19 cellular contexts compared by ENCODE assay signal in genomic region chr21:35005825-35006224, GRCh38. TPM values are rescaled to one million over a fixed set of nuclear protein-coding genes. Genes with fewer than 3 reads are reported as not detected.
A peak's percentile ranks its signal among the peaks of the same experiment; 100 is the strongest.
DNase-seq lines count a peak whose midpoint lies in the region; ATAC-seq, FAIRE-seq and TF ChIP-seq lines count a peak whose summit lies in the region.
"Had no signal": no experiment of that assay in that cellular context is flagged by ENCODE, and none has a peak within 500 bp of the region (broad histone marks: within the 10 kb centered on the region; RNA-seq: fewer than 3 reads in every experiment).

No MANE protein-coding gene starts in this region.

- no peak for DNase-seq in activated CD4-positive, alpha-beta T cell treated with anti-CD3 and anti-CD28 coated beads for 36 hours
- no peak for DNase-seq in activated CD4-positive, alpha-beta T cell treated with anti-CD3 and anti-CD28 coated beads, Interleukin-2, amount 50 U/mL, for 48 hours
- DNase-seq in CD4-positive, alpha-beta memory T cell: no peak
- DNase-seq in astrocyte (ENCODE audit: low read depth) (no peak), SIG-M5 (lab: John Stamatoyannopoulos, UW) (no peak), NCI-H2227 treated with DMSO at 0.1 percent for 48 hours (lab: John Stamatoyannopoulos, UW) (no peak)
- DNase-seq in naive thymus-derived CD4-positive, alpha-beta T cell: no peak
- DNase-seq: C1 segment of cervical spinal cord, COR-L47, EL, GOT3, KG1, MG63, NCI-H1105, NCI-H1694 treated with DMSO at 0.1 percent for 48 hours, NCI-H2107, NCI-H748 treated with DMSO at 0.1 percent for 48 hours had no signal

- peaks cover 93% of the 10 kb centered on the region for H3K4me1 Mint-ChIP-seq in activated CD4-positive, alpha-beta T cell treated with anti-CD3 and anti-CD28 coated beads for 36 hours
- peaks cover 74 to 97% (median 85%) of the 10 kb centered on the region in 4 donors for H3K4me1 Mint-ChIP-seq in CD4-positive, alpha-beta memory T cell
- peaks cover 28% of the 10 kb centered on the region for H3K4me1 Mint-ChIP-seq in astrocyte (ENCODE audit: low read depth, unreplicated experiment)
- peaks cover 60 to 99% (median 98%) of the 10 kb centered on the region in 7 donors for H3K4me1 Mint-ChIP-seq in naive thymus-derived CD4-positive, alpha-beta T cell

- H3K9me3 ChIP-seq in CD4-positive, alpha-beta memory T cell (ENCODE audit: control insufficient read depth in 1 of 2, low read length in 2 of 2): no peaks in the 10 kb centered on the region
- H3K9me3 ChIP-seq in astrocyte (ENCODE audit: insufficient read depth, low read depth, low read length): no peaks in the 10 kb centered on the region
- H3K9me3 ChIP-seq in naive thymus-derived CD4-positive, alpha-beta T cell (ENCODE audit: control insufficient read depth in 2 of 3, low read length in 3 of 3): no peaks in the 10 kb centered on the region
- H3K9me3 ChIP-seq: MG63 had no signal

- FAIRE-seq in astrocyte (lab: Jason Lieb, UNC): no peak

- H3K79me2 ChIP-seq in astrocyte (ENCODE audit: insufficient read depth, low read length): peaks cover 7% of the 10 kb centered on the region

- no peaks in the 10 kb centered on the region for H3K27me3 Mint-ChIP-seq in activated CD4-positive, alpha-beta T cell treated with anti-CD3 and anti-CD28 coated beads for 36 hours
- no peaks in the 10 kb centered on the region for H3K27me3 Mint-ChIP-seq in CD4-positive, alpha-beta memory T cell
- H3K27me3 Mint-ChIP-seq in astrocyte (ENCODE audit: low read depth, unreplicated experiment): peaks cover 9% of the 10 kb centered on the region
- no peaks in the 10 kb centered on the region for H3K27me3 Mint-ChIP-seq in naive thymus-derived CD4-positive, alpha-beta T cell

- H4K20me1 ChIP-seq in astrocyte (ENCODE audit: insufficient read depth, low read length): peaks cover 4% of the 10 kb centered on the region

- no peak overlapping the region for H3K4me3 Mint-ChIP-seq in activated CD4-positive, alpha-beta T cell treated with anti-CD3 and anti-CD28 coated beads for 36 hours
- peak overlapping the region in 4 of 8 donors; percentile 1 to 38 (median 36) for H3K4me3 Mint-ChIP-seq in CD4-positive, alpha-beta memory T cell
- peak overlapping the region; percentile 21 for H3K4me3 Mint-ChIP-seq in astrocyte (ENCODE audit: unreplicated experiment)
- peak overlapping the region in 9 of 10 donors; percentile 0 to 71 (median 48) for H3K4me3 Mint-ChIP-seq in naive thymus-derived CD4-positive, alpha-beta T cell

- H3K27me3 ChIP-seq in CD4-positive, alpha-beta memory T cell (ENCODE audit: insufficient read depth, low read length): no peaks in the 10 kb centered on the region
- H3K27me3 ChIP-seq in astrocyte (ENCODE audit: insufficient read depth, low read length): no peaks in the 10 kb centered on the region
- no peaks in the 10 kb centered on the region for H3K27me3 ChIP-seq in naive thymus-derived CD4-positive, alpha-beta T cell (ENCODE audit: control insufficient read depth in 2 of 2, insufficient read depth in 2 of 2, low read length in 2 of 2)
- H3K27me3 ChIP-seq: MG63 had no signal

- H3K36me3 ChIP-seq in CD4-positive, alpha-beta memory T cell (ENCODE audit: insufficient read depth, low read length): no peaks in the 10 kb centered on the region
- no peaks in the 10 kb centered on the region for H3K36me3 ChIP-seq in astrocyte (ENCODE audit: insufficient read depth, low read length)
- peaks cover 0 to 13% (median 4%) of the 10 kb centered on the region in 3 experiments for H3K36me3 ChIP-seq in naive thymus-derived CD4-positive, alpha-beta T cell (ENCODE audit: control insufficient read depth in 2 of 3, insufficient read depth in 3 of 3, low read length in 3 of 3)
- H3K36me3 ChIP-seq: MG63 had no signal

- peaks cover 87% of the 10 kb centered on the region for H3K4me1 ChIP-seq in CD4-positive, alpha-beta memory T cell (ENCODE audit: insufficient read depth, low read length)
- peaks cover 24% of the 10 kb centered on the region for H3K4me1 ChIP-seq in astrocyte (ENCODE audit: insufficient read depth, low read length)
- H3K4me1 ChIP-seq in naive thymus-derived CD4-positive, alpha-beta T cell (ENCODE audit: control insufficient read depth in 2 of 2, insufficient read depth in 2 of 2, low read length in 2 of 2): peaks cover 35 to 55% of the 10 kb centered on the region in 2 donors

- H3K4me3 ChIP-seq in CD4-positive, alpha-beta memory T cell (ENCODE audit: low read length in 2 of 2): no peak overlapping the region
- no peak overlapping the region for H3K4me3 ChIP-seq in astrocyte (ENCODE audit: insufficient read depth, low read depth, low read length)
- no peak overlapping the region for H3K4me3 ChIP-seq in naive thymus-derived CD4-positive, alpha-beta T cell (ENCODE audit: low read length)
- H3K4me3 ChIP-seq: MG63 had no signal

- H3K27ac ChIP-seq in CD4-positive, alpha-beta memory T cell (ENCODE audit: low read depth, low read length): no peak overlapping the region
- no peak overlapping the region for H3K27ac ChIP-seq in astrocyte (ENCODE audit: low read depth, low read length)
- H3K27ac ChIP-seq in naive thymus-derived CD4-positive, alpha-beta T cell (ENCODE audit: low read depth, low read length): no peak overlapping the region
- H3K27ac ChIP-seq: RWPE1 had no signal

- TF ChIP-seq CTCF in astrocyte (IDR thresholded peaks at IDR 0.05; ENCODE audit: insufficient read depth, low read depth, low read length): no peak

- intact Hi-C loops in activated CD4-positive, alpha-beta T cell treated with anti-CD3 and anti-CD28 coated beads for 36 hours (cut with DNase I, micrococcal nuclease): loop anchor here in 1 of 2 experiments (2.0 kb wide), 1 partner anchor 15 kb away; no protein-coding TSS in a partner anchor
- intact Hi-C loops in CD4-positive, alpha-beta memory T cell (cut with micrococcal nuclease): loop anchor here (2.0 kb wide), 2 partner anchors 17 kb away; no protein-coding TSS in a partner anchor
- intact Hi-C loops in naive thymus-derived CD4-positive, alpha-beta T cell (cut with micrococcal nuclease): loop anchor here in 1 of 2 donors (2.0 kb wide), 1 partner anchor 15 kb away; no protein-coding TSS in a partner anchor

- POLR2A ChIA-PET in activated CD4-positive, alpha-beta T cell treated with anti-CD3 and anti-CD28 coated beads for 36 hours (lab: Charles Lee): no interaction called here
- POLR2A ChIA-PET in CD4-positive, alpha-beta memory T cell (lab: Charles Lee; ENCODE audit: partially characterized antibody): interaction anchor here (0.6 to 2.7 kb wide), 4 partner anchors 16 to 45 kb away, joined by 3 to 12 read pairs (median 6); no protein-coding TSS in a partner anchor
- POLR2A ChIA-PET in naive thymus-derived CD4-positive, alpha-beta T cell (lab: Charles Lee): interaction anchor here (0.6 to 1.3 kb wide), 4 partner anchors 16 to 153 kb away, joined by 3 to 8 read pairs (median 4); no protein-coding TSS in a partner anchor

- H3K36me3 Mint-ChIP-seq in activated CD4-positive, alpha-beta T cell treated with anti-CD3 and anti-CD28 coated beads for 36 hours (ENCODE audit: low read depth): peaks cover 23% of the 10 kb centered on the region
- H3K36me3 Mint-ChIP-seq in CD4-positive, alpha-beta memory T cell: peaks cover 30 to 34% of the 10 kb centered on the region in 2 donors
- H3K36me3 Mint-ChIP-seq in astrocyte (ENCODE audit: low read depth, unreplicated experiment): peaks cover 19% of the 10 kb centered on the region
- peaks cover 10 to 55% (median 29%) of the 10 kb centered on the region in 5 donors for H3K36me3 Mint-ChIP-seq in naive thymus-derived CD4-positive, alpha-beta T cell

- CTCF ChIA-PET in activated CD4-positive, alpha-beta T cell treated with anti-CD3 and anti-CD28 coated beads for 36 hours (lab: Charles Lee): interaction anchor here (0.6 to 0.9 kb wide), 4 partner anchors 9 to 30 kb away, joined by 3 to 4 read pairs (median 3); no protein-coding TSS in a partner anchor
- CTCF ChIA-PET in CD4-positive, alpha-beta memory T cell (lab: Charles Lee; ENCODE audit: partially characterized antibody): interaction anchor here (1.2 to 1.7 kb wide), 3 partner anchors 22 to 59 kb away, joined by 3 to 5 read pairs (median 4); no protein-coding TSS in a partner anchor
- CTCF ChIA-PET in naive thymus-derived CD4-positive, alpha-beta T cell (lab: Charles Lee): no interaction called here

- no peak overlapping the region for H3K4me2 ChIP-seq in astrocyte (ENCODE audit: low read length)

- no peak for ATAC-seq in activated CD4-positive, alpha-beta T cell treated with anti-CD3 and anti-CD28 coated beads for 36 hours
- ATAC-seq in naive thymus-derived CD4-positive, alpha-beta T cell: no peak
- ATAC-seq in HG02840 (IDR thresholded peaks at IDR 0.05; ENCODE audit: low FRiP score, unreplicated experiment): no peak

- H3K9me3 Mint-ChIP-seq in activated CD4-positive, alpha-beta T cell treated with anti-CD3 and anti-CD28 coated beads for 36 hours (ENCODE audit: low read depth): no peaks in the 10 kb centered on the region
- H3K9me3 Mint-ChIP-seq in CD4-positive, alpha-beta memory T cell: no peaks in the 10 kb centered on the region
- peaks cover 2% of the 10 kb centered on the region for H3K9me3 Mint-ChIP-seq in astrocyte (ENCODE audit: unreplicated experiment)
- no peaks in the 10 kb centered on the region for H3K9me3 Mint-ChIP-seq in naive thymus-derived CD4-positive, alpha-beta T cell

- no peak overlapping the region for H3K9ac ChIP-seq in astrocyte (ENCODE audit: low read length)

- no peak overlapping the region for H2AFZ ChIP-seq in astrocyte (ENCODE audit: low read depth, low read length)

- peak overlapping the region; percentile 0 for H3K27ac Mint-ChIP-seq in activated CD4-positive, alpha-beta T cell treated with anti-CD3 and anti-CD28 coated beads for 36 hours
- H3K27ac Mint-ChIP-seq in CD4-positive, alpha-beta memory T cell: peak overlapping the region in 5 of 7 donors; percentile 24 to 85 (median 50)
- H3K27ac Mint-ChIP-seq in astrocyte (ENCODE audit: unreplicated experiment): peak overlapping the region; percentile 73
- H3K27ac Mint-ChIP-seq in naive thymus-derived CD4-positive, alpha-beta T cell: peak overlapping the region in 8 of 9 donors; percentile 4 to 84 (median 74)

RNA-seq across cellular contexts. Expression of gene RUNX1, which starts 43.3 kb away (rescaled TPM):
- total RNA-seq in activated CD4-positive, alpha-beta T cell treated with anti-CD3 and anti-CD28 coated beads for 36 hours: 10 to 100 TPM; 49.5 to 58.8 TPM
- total RNA-seq in CD4-positive, alpha-beta memory T cell: 10 to 100 TPM; 86.1 to 96.3 TPM
- 10 to 100 TPM in 1 of 2 donors, 1 to 10 TPM in 1; 6.0 to 26.7 TPM for polyA plus RNA-seq in CD4-positive, alpha-beta memory T cell
- 84.6 and 94.1 TPM in 2 replicates for total RNA-seq in astrocyte
- total RNA-seq in naive thymus-derived CD4-positive, alpha-beta T cell: 100 to 1,000 TPM in 1 of 5 experiments, 10 to 100 TPM in 4; 55.3 to 154 (median 98.5) TPM
- 10 to 100 TPM; 27.9 to 42.8 TPM for polyA plus RNA-seq in naive thymus-derived CD4-positive, alpha-beta T cell

Comparison
In these comparisons a context has a peak if more than half of its experiments do, and no peak if none do; other contexts are left out.
1. H3K27ac Mint-ChIP-seq: peak in every context shown above with its lines; median percentile 74 in naive thymus-derived CD4-positive, alpha-beta T cell; 73 in astrocyte; 50 in CD4-positive, alpha-beta memory T cell; 0 in activated CD4-positive, alpha-beta T cell treated with anti-CD3 and anti-CD28 coated beads for 36 hours.